8 cellular contexts compared by ENCODE assay signal in genomic region chr10:22436526-22436892, GRCh38.
A peak's percentile ranks its signal among the peaks of the same experiment; 100 is the strongest.
DNase-seq lines count a peak whose midpoint lies in the region; ATAC-seq and TF ChIP-seq lines count a peak whose summit lies in the region.

No MANE protein-coding gene starts in this region.

- no peaks in the 10 kb centered on the region for H3K9me3 ChIP-seq in spleen

- peaks cover 0 to 8% (median 0%) of the 10 kb centered on the region in 7 donors for H3K27me3 ChIP-seq in spleen (replicated peaks in 1 of 7)

- H3K4me3 ChIP-seq in spleen, result peak overlapping the region; percentile 52 to 81 (median 62)

- peaks cover 5 to 39% (median 21%) of the 10 kb centered on the region in 6 donors for H3K4me1 ChIP-seq in spleen

- H3K9me3 Mint-ChIP-seq in activated CD4-positive, alpha-beta T cell treated with anti-CD3 and anti-CD28 coated beads, Interleukin-2, amount 10 ng/mL, durations not matched to agents 24 days and 14 days, result no peaks in the 10 kb centered on the region
- H3K9me3 Mint-ChIP-seq in activated T-cell treated with anti-CD3 and anti-CD28 coated beads, Interleukin-2, amount 50 U/mL, for 72 hours, result no peaks in the 10 kb centered on the region

- peak in 1 of 11 experiments; percentile 13 for TF ChIP-seq CTCF in spleen (IDR thresholded peaks at IDR 0.05 in 8 of 11, conservative IDR thresholded peaks at IDR 0.05 in 3 of 11)

- intact Hi-C loops in activated CD4-positive, alpha-beta T cell treated with anti-CD3 and anti-CD28 coated beads, Interleukin-2, amount 10 ng/mL, durations not matched to agents 24 days and 14 days (cut with micrococcal nuclease), result loop anchor here (1.0 to 10.0 kb wide), 11 partner anchors 41 to 928 kb away; partner anchors contain the start of genes BMI1 and SKIDA1
- intact Hi-C loops in left cardiac atrium (cut with DNase I), result loop anchor here in 1 of 2 donors (5.0 to 10.0 kb wide), 4 partner anchors 92 to 434 kb away; partner anchors contain the start of genes DNAJC1 and SPAG6
- intact Hi-C loops in spleen (cut with DNase I; ENCODE audit: low total_unique reads), result no loop called here

- ATAC-seq in HG03039 (IDR thresholded peaks at IDR 0.05; ENCODE audit: unreplicated experiment), result peak; percentile 36
- peak; percentile 58 to 66 for ATAC-seq in activated T-cell treated with anti-CD3 and anti-CD28 coated beads, Interleukin-2, amount 50 U/mL, for 72 hours (replicated peaks in 1 of 2)
- ATAC-seq in left cardiac atrium, result peak; percentile 54 to 64

- DNase-seq in activated CD4-positive, alpha-beta T cell treated with anti-CD3 and anti-CD28 coated beads, Interleukin-2, amount 10 ng/mL, durations not matched to agents 24 days and 14 days, result no peak
- no peak for DNase-seq in activated CD4-positive, alpha-beta T cell treated with anti-CD3 and anti-CD28 coated beads for 1 hour
- DNase-seq in activated T-cell treated with anti-CD3 and anti-CD28 coated beads, Interleukin-2, amount 50 U/mL, for 72 hours, result peak; percentile 50 to 61
- DNase-seq in left cardiac atrium (no peak), spleen (no peak), middle frontal gyrus (ENCODE audit: extremely low spot score, low spot score) (no peak), NCI-H510A treated with DMSO at 0.1 percent for 48 hours (lab: John Stamatoyannopoulos, UW) (no peak)

- WGBS in spleen, 5 donors, result 6 to 28% (median 8%) methylated on average over 8 to 35 of the region's 35 CpGs

- H3K36me3 ChIP-seq in spleen, result no peaks in the 10 kb centered on the region

- H3K4me1 Mint-ChIP-seq in activated CD4-positive, alpha-beta T cell treated with anti-CD3 and anti-CD28 coated beads, Interleukin-2, amount 10 ng/mL, durations not matched to agents 24 days and 14 days, result peaks cover 47% of the 10 kb centered on the region
- peaks cover 68% of the 10 kb centered on the region for H3K4me1 Mint-ChIP-seq in activated T-cell treated with anti-CD3 and anti-CD28 coated beads, Interleukin-2, amount 50 U/mL, for 72 hours (ENCODE audit: low read depth)

- peaks cover 12% of the 10 kb centered on the region for H3K27me3 Mint-ChIP-seq in activated CD4-positive, alpha-beta T cell treated with anti-CD3 and anti-CD28 coated beads, Interleukin-2, amount 10 ng/mL, durations not matched to agents 24 days and 14 days
- peaks cover 5% of the 10 kb centered on the region for H3K27me3 Mint-ChIP-seq in activated T-cell treated with anti-CD3 and anti-CD28 coated beads, Interleukin-2, amount 50 U/mL, for 72 hours (ENCODE audit: low read depth)

- no peak for TF ChIP-seq POLR2A in spleen (IDR thresholded peaks at IDR 0.05)

- peaks cover 4% of the 10 kb centered on the region for H3K36me3 Mint-ChIP-seq in activated CD4-positive, alpha-beta T cell treated with anti-CD3 and anti-CD28 coated beads, Interleukin-2, amount 10 ng/mL, durations not matched to agents 24 days and 14 days (ENCODE audit: low read depth)
- H3K36me3 Mint-ChIP-seq in activated T-cell treated with anti-CD3 and anti-CD28 coated beads, Interleukin-2, amount 50 U/mL, for 72 hours (ENCODE audit: insufficient read depth in 2 of 2), result no peaks in the 10 kb centered on the region

- peak overlapping the region; percentile 98 for H3K27ac Mint-ChIP-seq in activated CD4-positive, alpha-beta T cell treated with anti-CD3 and anti-CD28 coated beads, Interleukin-2, amount 10 ng/mL, durations not matched to agents 24 days and 14 days
- H3K27ac Mint-ChIP-seq in activated T-cell treated with anti-CD3 and anti-CD28 coated beads, Interleukin-2, amount 50 U/mL, for 72 hours, result peak overlapping the region; percentile 87

- peak overlapping the region; percentile 93 for H3K4me3 Mint-ChIP-seq in activated CD4-positive, alpha-beta T cell treated with anti-CD3 and anti-CD28 coated beads, Interleukin-2, amount 10 ng/mL, durations not matched to agents 24 days and 14 days
- peak overlapping the region; percentile 94 to 98 for H3K4me3 Mint-ChIP-seq in activated T-cell treated with anti-CD3 and anti-CD28 coated beads, Interleukin-2, amount 50 U/mL, for 72 hours

- H3K27ac ChIP-seq in spleen, result peak overlapping the region; percentile 93 to 99 (median 98)

Comparison
In these comparisons a context has a peak if more than half of its experiments do, and no peak if none do; other contexts are left out.
1. DNase-seq: peak in activated T-cell treated with anti-CD3 and anti-CD28 coated beads, Interleukin-2, amount 50 U/mL, for 72 hours (2 of 2); none in activated CD4-positive, alpha-beta T cell treated with anti-CD3 and anti-CD28 coated beads, Interleukin-2, amount 10 ng/mL, durations not matched to agents 24 days and 14 days (single experiment), activated CD4-positive, alpha-beta T cell treated with anti-CD3 and anti-CD28 coated beads for 1 hour (single experiment), left cardiac atrium (single experiment), spleen (single experiment), middle frontal gyrus (single experiment) and NCI-H510A treated with DMSO at 0.1 percent for 48 hours (single experiment).
2. Peak in every context shown above with its lines, with median percentiles within 50 percentile points of each other: ATAC-seq.